ENCODE assay signal across 8 cellular contexts in the genomic region with DNA sequence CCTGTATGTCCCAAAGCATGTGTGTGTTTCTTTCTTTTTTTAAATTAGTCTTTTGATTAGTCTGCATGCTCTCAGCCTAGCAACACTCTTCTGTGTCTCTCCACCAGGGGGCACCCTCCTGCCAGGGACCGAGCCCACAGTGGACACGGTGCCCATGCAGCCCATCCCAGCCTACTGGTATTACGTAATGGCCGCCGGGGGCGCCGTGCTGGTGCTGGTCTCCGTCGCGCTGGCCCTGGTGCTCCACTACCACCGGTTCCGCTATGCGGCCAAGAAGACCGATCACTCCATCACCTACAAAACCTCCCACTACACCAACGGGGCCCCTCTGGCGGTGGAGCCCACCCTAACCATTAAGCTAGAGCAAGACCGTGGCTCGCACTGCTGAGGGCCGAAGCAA.
DNase-seq lines count a peak whose midpoint lies in the region; ATAC-seq and TF ChIP-seq lines count a peak whose summit lies in the region.

No MANE protein-coding gene starts in this region.

- peaks cover 0 to 7% (median 0%) of the 10 kb centered on the region in 9 donors for H3K36me3 ChIP-seq in heart left ventricle

- peaks cover 7% of the 10 kb centered on the region for H3K4me1 Mint-ChIP-seq in activated CD4-positive, alpha-beta T cell treated with anti-CD3 and anti-CD28 coated beads, Interleukin-2, amount 10 ng/mL, durations not matched to agents 7 days and 5 days

- H3K27ac ChIP-seq in 22Rv1 (no peak overlapping the region), heart left ventricle (peak overlapping the region in 1 of 12 donors; percentile 85)

- H3K27me3 Mint-ChIP-seq in activated CD4-positive, alpha-beta T cell treated with anti-CD3 and anti-CD28 coated beads, Interleukin-2, amount 10 ng/mL, durations not matched to agents 7 days and 5 days: peaks cover 23% of the 10 kb centered on the region

- H3K4me1 ChIP-seq in heart left ventricle: no peaks in the 10 kb centered on the region

- POLR2A ChIA-PET in GM10248 (lab: Yijun Ruan, JAX): no interaction called here
- POLR2A ChIA-PET in activated CD4-positive, alpha-beta T cell treated with anti-CD3 and anti-CD28 coated beads, Interleukin-2, amount 10 ng/mL, durations not matched to agents 7 days and 5 days (lab: Charles Lee): no interaction called here

- WGBS in heart left ventricle, 4 donors: 70 to 88% (median 77%) methylated on average over 19 of the region's 19 CpGs

- intact Hi-C loops in heart left ventricle (cut with DNase I): loop anchor here in 4 of 10 donors (2.0 to 10.0 kb wide), 4 partner anchors 109 to 149 kb away; no protein-coding TSS in a partner anchor

- H3K4me3 Mint-ChIP-seq in activated CD4-positive, alpha-beta T cell treated with anti-CD3 and anti-CD28 coated beads, Interleukin-2, amount 10 ng/mL, durations not matched to agents 7 days and 5 days: no peak overlapping the region

- no peaks in the 10 kb centered on the region for H3K36me3 Mint-ChIP-seq in activated CD4-positive, alpha-beta T cell treated with anti-CD3 and anti-CD28 coated beads, Interleukin-2, amount 10 ng/mL, durations not matched to agents 7 days and 5 days (ENCODE audit: low read depth)

- TF ChIP-seq CTCF in 22Rv1 (IDR thresholded peaks at IDR 0.05) (peak; percentile 93), GM10248 (IDR thresholded peaks at IDR 0.05; ENCODE audit: control extremely low read depth, extremely low read depth, low read depth, missing control alignments) (peak; percentile 69), heart left ventricle (IDR thresholded peaks at IDR 0.05) (peak; percentile 45 to 68 (median 58))

- no peak overlapping the region for H3K4me3 ChIP-seq in heart left ventricle

- CTCF ChIA-PET in GM10248 (lab: Yijun Ruan, JAX): interaction anchor here (0.6 to 4.2 kb wide), 22 partner anchors 8 to 1453 kb away, joined by 3 to 51 read pairs (median 4); no protein-coding TSS in a partner anchor
- CTCF ChIA-PET in activated CD4-positive, alpha-beta T cell treated with anti-CD3 and anti-CD28 coated beads, Interleukin-2, amount 10 ng/mL, durations not matched to agents 7 days and 5 days (lab: Charles Lee): interaction anchor here (0.8 to 1.3 kb wide), 2 partner anchors 20 to 110 kb away, joined by 3 read pairs; no protein-coding TSS in a partner anchor

- H3K27me3 ChIP-seq in heart left ventricle: peaks cover 0 to 6% (median 0%) of the 10 kb centered on the region in 9 donors

- ATAC-seq in heart left ventricle: peak in 3 of 4 donors; percentile 75 to 84 (median 82)
- no peak for ATAC-seq in GM18873 (IDR thresholded peaks at IDR 0.05; ENCODE audit: low FRiP score, unreplicated experiment)

- no peak for TF ChIP-seq POLR2A in heart left ventricle (IDR thresholded peaks at IDR 0.05)

- peak; percentile 57 for DNase-seq in GM10248 (ENCODE audit: extremely low spot score)
- peak; percentile 54 for DNase-seq in HK-2 (ENCODE audit: unreplicated experiment)
- DNase-seq in activated CD4-positive, alpha-beta T cell treated with anti-CD3 and anti-CD28 coated beads, Interleukin-2, amount 10 ng/mL, durations not matched to agents 7 days and 5 days: peak; percentile 45
- peak in 4 of 5 donors; percentile 36 to 73 (median 54) for DNase-seq in heart left ventricle
- peak; percentile 20 to 58 for DNase-seq in stimulated activated CD4-positive, alpha-beta T cell treated with anti-CD3 and anti-CD28 coated beads, Interleukin-2, amount 100 ng/mL, for 24 hours
- no peak for DNase-seq in ureter (ENCODE audit: low spot score)

- H3K9me3 ChIP-seq in heart left ventricle: no peaks in the 10 kb centered on the region

- H3K9me3 Mint-ChIP-seq in activated CD4-positive, alpha-beta T cell treated with anti-CD3 and anti-CD28 coated beads, Interleukin-2, amount 10 ng/mL, durations not matched to agents 7 days and 5 days: no peaks in the 10 kb centered on the region

- H3K27ac Mint-ChIP-seq in activated CD4-positive, alpha-beta T cell treated with anti-CD3 and anti-CD28 coated beads, Interleukin-2, amount 10 ng/mL, durations not matched to agents 7 days and 5 days: no peak overlapping the region
